Comparison of ENCODE assay signal across 6 cellular contexts in the genomic region with DNA sequence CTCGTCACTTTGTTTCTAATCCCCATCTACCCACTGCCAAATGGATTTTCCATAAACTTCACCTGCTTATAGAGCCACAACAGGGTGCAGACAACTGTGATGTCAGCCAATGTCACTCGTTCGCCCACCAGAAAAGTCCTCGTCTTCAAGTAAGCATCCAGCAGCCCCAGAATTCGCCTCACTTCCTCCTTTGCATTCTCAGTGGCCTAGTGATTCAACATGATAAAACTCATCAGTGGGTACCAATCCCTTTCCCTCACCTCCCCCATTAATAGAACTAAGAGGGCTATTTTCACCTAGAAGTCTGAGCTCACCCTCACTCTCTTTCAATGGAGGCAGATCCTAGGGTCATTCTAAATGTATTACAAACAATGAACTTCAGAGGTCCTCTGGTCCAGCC. TPM values are rescaled to one million over a fixed set of nuclear protein-coding genes. Genes with fewer than 3 reads are reported as not detected.
DNase-seq lines count a peak whose midpoint lies in the region; ATAC-seq and TF ChIP-seq lines count a peak whose summit lies in the region.
"Not testable (repeated sequence)": the region's sequence is repeated elsewhere in the genome, so short reads cannot be mapped to it uniquely, and the experiment has no call there.

No MANE protein-coding gene starts in this region.

- peak overlapping the region; percentile 100 for H3K27ac Mint-ChIP-seq in Caco-2 (ENCODE audit: unreplicated experiment)
- peak overlapping the region; percentile 75 for H3K27ac Mint-ChIP-seq in activated CD4-positive, alpha-beta T cell treated with anti-CD3 and anti-CD28 coated beads, Interleukin-2, amount 10 ng/mL, durations not matched to agents 24 days and 14 days
- H3K27ac Mint-ChIP-seq in activated naive CD8-positive, alpha-beta T cell treated with anti-CD3 and anti-CD28 coated beads, Interleukin-2, amount 50 U/mL, for 24 hours, result peak overlapping the region; percentile 98
- H3K27ac Mint-ChIP-seq in memory B cell, result peak overlapping the region; percentile 93
- peak overlapping the region; percentile 99 for H3K27ac Mint-ChIP-seq in stimulated activated effector memory CD8-positive, alpha-beta T cell treated with anti-CD3 and anti-CD28 coated beads, Interleukin-12 subunit alpha, Interleukin-12 subunit beta, amount 100 ng/mL, for 72 hours

- H3K27me3 ChIP-seq in Caco-2 (replicated peaks; ENCODE audit: control insufficient read depth, insufficient read depth, low read length), result not testable (repeated sequence)

- H3K4me3 ChIP-seq in Caco-2 (ENCODE audit: low read depth, low read length), result not testable (repeated sequence)
- H3K4me3 ChIP-seq in NB4 (ENCODE audit: low read depth, low read length), result peak overlapping the region; percentile 99

- not testable (repeated sequence) for H3K9me3 Mint-ChIP-seq in Caco-2 (ENCODE audit: unreplicated experiment); activated CD4-positive, alpha-beta T cell treated with anti-CD3 and anti-CD28 coated beads, Interleukin-2, amount 10 ng/mL, durations not matched to agents 24 days and 14 days; activated naive CD8-positive, alpha-beta T cell treated with anti-CD3 and anti-CD28 coated beads, Interleukin-2, amount 50 U/mL, for 24 hours; memory B cell; stimulated activated effector memory CD8-positive, alpha-beta T cell treated with anti-CD3 and anti-CD28 coated beads, Interleukin-12 subunit alpha, Interleukin-12 subunit beta, amount 100 ng/mL, for 72 hours

- not testable (repeated sequence) for H3K9me3 ChIP-seq in Caco-2

- H3K27me3 Mint-ChIP-seq in Caco-2 (ENCODE audit: insufficient read depth, unreplicated experiment); activated CD4-positive, alpha-beta T cell treated with anti-CD3 and anti-CD28 coated beads, Interleukin-2, amount 10 ng/mL, durations not matched to agents 24 days and 14 days; activated naive CD8-positive, alpha-beta T cell treated with anti-CD3 and anti-CD28 coated beads, Interleukin-2, amount 50 U/mL, for 24 hours; memory B cell: not testable (repeated sequence)

- peaks cover 95% of the 10 kb centered on the region for H3K36me3 Mint-ChIP-seq in Caco-2 (ENCODE audit: insufficient read depth, unreplicated experiment)
- H3K36me3 Mint-ChIP-seq in activated CD4-positive, alpha-beta T cell treated with anti-CD3 and anti-CD28 coated beads, Interleukin-2, amount 10 ng/mL, durations not matched to agents 24 days and 14 days (ENCODE audit: low read depth), result peaks cover 80% of the 10 kb centered on the region
- peaks cover 80% of the 10 kb centered on the region for H3K36me3 Mint-ChIP-seq in activated naive CD8-positive, alpha-beta T cell treated with anti-CD3 and anti-CD28 coated beads, Interleukin-2, amount 50 U/mL, for 24 hours (ENCODE audit: low read depth)
- H3K36me3 Mint-ChIP-seq in memory B cell, result peaks cover 37% of the 10 kb centered on the region
- peaks cover 91% of the 10 kb centered on the region for H3K36me3 Mint-ChIP-seq in stimulated activated effector memory CD8-positive, alpha-beta T cell treated with anti-CD3 and anti-CD28 coated beads, Interleukin-12 subunit alpha, Interleukin-12 subunit beta, amount 100 ng/mL, for 72 hours

- POLR2A ChIA-PET in Caco-2 (lab: Charles Lee), result interaction anchor here (1.0 kb wide), 1 partner anchor 20 kb away, joined by 3 read pairs; the partner anchor contains the start of gene TUT1

- H3K4me1 ChIP-seq in Caco-2, result peaks cover 44% of the 10 kb centered on the region

- DNase-seq in Caco-2; NB4 (ENCODE audit: low read depth); activated CD4-positive, alpha-beta T cell treated with anti-CD3 and anti-CD28 coated beads, Interleukin-2, amount 10 ng/mL, durations not matched to agents 24 days and 14 days; activated naive CD8-positive, alpha-beta T cell treated with anti-CD3 and anti-CD28 coated beads, Interleukin-2, amount 50 U/mL, for 24 hours; memory B cell (ENCODE audit: low spot score in 2 of 2); stimulated activated effector memory CD8-positive, alpha-beta T cell treated with anti-CD3 and anti-CD28 coated beads, Interleukin-12 subunit alpha, Interleukin-12 subunit beta, amount 100 ng/mL, for 72 hours (ENCODE audit: low spot score in 2 of 2): not testable (repeated sequence)

- TF ChIP-seq POLR2A in NB4 (IDR thresholded peaks at IDR 0.05; ENCODE audit: extremely low read depth, insufficient read length), result not testable (repeated sequence)

- TF ChIP-seq CTCF in Caco-2 (IDR thresholded peaks at IDR 0.05; ENCODE audit: insufficient read depth in 1 of 2, low read depth in 1 of 2, low read length in 1 of 2, severe bottlenecking in 1 of 2, unreplicated experiment in 1 of 2); NB4 (IDR thresholded peaks at IDR 0.05; ENCODE audit: low read depth, low read length): not testable (repeated sequence)

- peaks cover 51% of the 10 kb centered on the region for H3K4me1 Mint-ChIP-seq in Caco-2 (ENCODE audit: low read depth, unreplicated experiment)
- H3K4me1 Mint-ChIP-seq in activated CD4-positive, alpha-beta T cell treated with anti-CD3 and anti-CD28 coated beads, Interleukin-2, amount 10 ng/mL, durations not matched to agents 24 days and 14 days, result peaks cover 54% of the 10 kb centered on the region
- peaks cover 77% of the 10 kb centered on the region for H3K4me1 Mint-ChIP-seq in activated naive CD8-positive, alpha-beta T cell treated with anti-CD3 and anti-CD28 coated beads, Interleukin-2, amount 50 U/mL, for 24 hours
- peaks cover 33% of the 10 kb centered on the region for H3K4me1 Mint-ChIP-seq in memory B cell
- H3K4me1 Mint-ChIP-seq in stimulated activated effector memory CD8-positive, alpha-beta T cell treated with anti-CD3 and anti-CD28 coated beads, Interleukin-12 subunit alpha, Interleukin-12 subunit beta, amount 100 ng/mL, for 72 hours, result peaks cover 77% of the 10 kb centered on the region

- CTCF ChIA-PET in Caco-2 (lab: Charles Lee), result not testable (repeated sequence)

- intact Hi-C loops in Caco-2 (cut with micrococcal nuclease; ENCODE audit: unreplicated experiment); activated CD4-positive, alpha-beta T cell treated with anti-CD3 and anti-CD28 coated beads, Interleukin-2, amount 10 ng/mL, durations not matched to agents 24 days and 14 days (cut with micrococcal nuclease): not testable (repeated sequence)

- not testable (repeated sequence) for ATAC-seq in activated naive CD8-positive, alpha-beta T cell treated with anti-CD3 and anti-CD28 coated beads, Interleukin-2, amount 50 U/mL, for 24 hours; memory B cell (ENCODE audit: low read depth); stimulated activated effector memory CD8-positive, alpha-beta T cell treated with anti-CD3 and anti-CD28 coated beads, Interleukin-12 subunit alpha, Interleukin-12 subunit beta, amount 100 ng/mL, for 72 hours

- not testable (repeated sequence) for H3K36me3 ChIP-seq in Caco-2 (ENCODE audit: control insufficient read depth, insufficient read depth, low read length)

- not testable (repeated sequence) for BruUV-seq in Caco-2 (replicated peaks; lab: Mats Ljungman, UMichigan)

- H3K4me3 Mint-ChIP-seq in Caco-2 (ENCODE audit: unreplicated experiment), result peak overlapping the region; percentile 97
- H3K4me3 Mint-ChIP-seq in activated CD4-positive, alpha-beta T cell treated with anti-CD3 and anti-CD28 coated beads, Interleukin-2, amount 10 ng/mL, durations not matched to agents 24 days and 14 days, result peak overlapping the region; percentile 96
- peak overlapping the region; percentile 99 for H3K4me3 Mint-ChIP-seq in activated naive CD8-positive, alpha-beta T cell treated with anti-CD3 and anti-CD28 coated beads, Interleukin-2, amount 50 U/mL, for 24 hours
- not testable (repeated sequence) for H3K4me3 Mint-ChIP-seq in memory B cell
- peak overlapping the region; percentile 99 for H3K4me3 Mint-ChIP-seq in stimulated activated effector memory CD8-positive, alpha-beta T cell treated with anti-CD3 and anti-CD28 coated beads, Interleukin-12 subunit alpha, Interleukin-12 subunit beta, amount 100 ng/mL, for 72 hours

RNA-seq across cellular contexts. Expression of gene EEF1G, which starts 2.8 kb away (rescaled TPM):
- total RNA-seq in Caco-2 (2022), result 2,004 and 2,035 TPM in 2 replicates
- total RNA-seq in activated CD4-positive, alpha-beta T cell treated with anti-CD3 and anti-CD28 coated beads, Interleukin-2, amount 10 ng/mL, durations not matched to agents 24 days and 14 days, result 1,271 and 1,309 TPM in 2 replicates

RNA-seq across cellular contexts. Expression of gene TUT1, which starts 20.4 kb away (rescaled TPM):
- 27.2 and 30.2 TPM in 2 replicates for total RNA-seq in Caco-2 (2022)
- total RNA-seq in activated CD4-positive, alpha-beta T cell treated with anti-CD3 and anti-CD28 coated beads, Interleukin-2, amount 10 ng/mL, durations not matched to agents 24 days and 14 days, result 45.3 and 50.9 TPM in 2 replicates

RNA-seq across cellular contexts. Expression of gene AHNAK, which starts 24.3 kb away (rescaled TPM):
- total RNA-seq in Caco-2 (2022), result 312 and 324 TPM in 2 replicates
- 88.8 and 91.5 TPM in 2 replicates for total RNA-seq in activated CD4-positive, alpha-beta T cell treated with anti-CD3 and anti-CD28 coated beads, Interleukin-2, amount 10 ng/mL, durations not matched to agents 24 days and 14 days

RNA-seq across cellular contexts. Expression of gene MTA2, which starts 30.8 kb away (rescaled TPM):
- 134 and 135 TPM in 2 replicates for total RNA-seq in Caco-2 (2022)
- 219 and 220 TPM in 2 replicates for total RNA-seq in activated CD4-positive, alpha-beta T cell treated with anti-CD3 and anti-CD28 coated beads, Interleukin-2, amount 10 ng/mL, durations not matched to agents 24 days and 14 days

RNA-seq across cellular contexts. Expression of gene EML3, which starts 41.7 kb away (rescaled TPM):
- 61.2 and 68.7 TPM in 2 replicates for total RNA-seq in Caco-2 (2022)
- total RNA-seq in activated CD4-positive, alpha-beta T cell treated with anti-CD3 and anti-CD28 coated beads, Interleukin-2, amount 10 ng/mL, durations not matched to agents 24 days and 14 days, result 161 and 166 TPM in 2 replicates
